8 cellular contexts compared by ENCODE assay signal in genomic region chr1:33612877-33613487, GRCh38.
DNase-seq lines count a peak whose midpoint lies in the region; ATAC-seq and TF ChIP-seq lines count a peak whose summit lies in the region.

No MANE protein-coding gene starts in this region.

- peak overlapping the region; percentile 48; the same call in 1 of the 2 replicates for H3K4me2 ChIP-seq in HCT116 (ENCODE audit: low read length)

- H3K27ac Mint-ChIP-seq in Calu3 (ENCODE audit: unreplicated experiment), result no peak overlapping the region
- no peak overlapping the region for H3K27ac Mint-ChIP-seq in activated naive CD8-positive, alpha-beta T cell treated with anti-CD3 and anti-CD28 coated beads for 36 hours

- TF ChIP-seq POLR2A in HCT116 (IDR thresholded peaks at IDR 0.05; ENCODE audit: borderline replicate concordance, extremely low read depth, insufficient read depth, insufficient read length) (no peak), gastrocnemius medialis (IDR thresholded peaks at IDR 0.05) (no peak)

- peak; percentile 89 for TF ChIP-seq CTCF in Calu3 (IDR thresholded peaks at IDR 0.05; ENCODE audit: unreplicated experiment)
- TF ChIP-seq CTCF in HCT116 (IDR thresholded peaks at IDR 0.05 in 2 of 3, conservative IDR thresholded peaks at IDR 0.05 in 1 of 3; ENCODE audit: borderline replicate concordance in 1 of 3, insufficient read depth in 1 of 3, low read depth in 2 of 3, low read length in 2 of 3), result peak; percentile 80 to 94 (median 89); a peak in 5 of 6 replicates
- peak; percentile 95 for TF ChIP-seq CTCF in left ventricle myocardium inferior (IDR thresholded peaks at IDR 0.05; ENCODE audit: borderline replicate concordance)
- TF ChIP-seq CTCF in gastrocnemius medialis (IDR thresholded peaks at IDR 0.05 in 4 of 5, conservative IDR thresholded peaks at IDR 0.05 in 1 of 5), result peak; percentile 61 to 87 (median 81)

- POLR2A ChIA-PET in HCT116 (lab: Charles Lee), result interaction anchor here (0.6 kb wide), 1 partner anchor 821 kb away, joined by 3 read pairs; no protein-coding TSS in a partner anchor

- in situ Hi-C loops in gastrocnemius medialis (cut with MboI; ENCODE audit: low sequenced_read_pairs in 4 of 4), result loop anchor here in 1 of 4 donors (25.0 kb wide), 1 partner anchor 501 kb away; no protein-coding TSS in a partner anchor

- RAD21 ChIA-PET in HCT116 (lab: Charles Lee; ENCODE audit: low non-redundant PET in 1 of 2, low total read pairs in 2 of 2, uncharacterized antibody in 2 of 2, unreplicated experiment in 2 of 2), result interaction anchor here (0.7 to 1.3 kb wide), 5 partner anchors 142 to 394 kb away, joined by 3 to 5 read pairs (median 4); no protein-coding TSS in a partner anchor

- H2AFZ ChIP-seq in HCT116 (ENCODE audit: low read depth, low read length, poor library complexity, severe bottlenecking), result peak overlapping the region; percentile 13

- H3K4me1 Mint-ChIP-seq in Calu3 (ENCODE audit: low read depth, unreplicated experiment), result no peaks in the 10 kb centered on the region
- peaks cover 3% of the 10 kb centered on the region for H3K4me1 Mint-ChIP-seq in activated naive CD8-positive, alpha-beta T cell treated with anti-CD3 and anti-CD28 coated beads for 36 hours

- no peaks in the 10 kb centered on the region for H3K9me2 ChIP-seq in HCT116 (ENCODE audit: insufficient read depth)

- H3K9me3 ChIP-seq in HCT116 (ENCODE audit: control insufficient read depth in 1 of 2, insufficient read depth in 1 of 2, low read depth in 1 of 2, low read length in 2 of 2), result no peaks in the 10 kb centered on the region
- no peaks in the 10 kb centered on the region for H3K9me3 ChIP-seq in left ventricle myocardium inferior (replicated peaks)
- no peaks in the 10 kb centered on the region for H3K9me3 ChIP-seq in gastrocnemius medialis

- H3K9ac ChIP-seq in HCT116 (ENCODE audit: low read length), result no peak overlapping the region

- no peak overlapping the region for H3K4me3 Mint-ChIP-seq in Calu3 (ENCODE audit: low read depth, unreplicated experiment)
- no peak overlapping the region for H3K4me3 Mint-ChIP-seq in activated naive CD8-positive, alpha-beta T cell treated with anti-CD3 and anti-CD28 coated beads for 36 hours

- H3K36me3 ChIP-seq in HCT116 (ENCODE audit: control insufficient read depth in 1 of 2, insufficient read depth in 2 of 2, low read length in 2 of 2) (no peaks in the 10 kb centered on the region), left ventricle myocardium inferior (no peaks in the 10 kb centered on the region), gastrocnemius medialis (no peaks in the 10 kb centered on the region)

- peak; percentile 91 for TF ChIP-seq RAD21 in HCT116 (IDR thresholded peaks at IDR 0.05; ENCODE audit: low read depth)

- H3K4me3 ChIP-seq in HCT116 (replicated peaks in 1 of 2; ENCODE audit: low read depth in 1 of 2, low read length in 2 of 2) (no peak overlapping the region), left ventricle myocardium inferior (no peak overlapping the region), gastrocnemius medialis (no peak overlapping the region)

- CTCF ChIA-PET in Calu3 (lab: Charles Lee), result interaction anchor here (0.5 to 1.7 kb wide), 5 partner anchors 108 to 1275 kb away, joined by 3 to 6 read pairs (median 3); no protein-coding TSS in a partner anchor
- CTCF ChIA-PET in HCT116 (lab: Charles Lee), result interaction anchor here (0.5 to 2.9 kb wide), 15 partner anchors 11 to 519 kb away, joined by 3 to 37 read pairs (median 3); partner anchors contain the start of gene ZSCAN20

- ATAC-seq in HCT116 (peak; percentile 96), gastrocnemius medialis (peak; percentile 52 to 75), HG03135 (IDR thresholded peaks at IDR 0.05; ENCODE audit: unreplicated experiment) (no peak), GM21528 (IDR thresholded peaks at IDR 0.05; ENCODE audit: low FRiP score, unreplicated experiment) (no peak)

- peaks cover 0 to 5% of the 10 kb centered on the region in 2 experiments; a peak in 1 of 4 replicates for H3K4me1 ChIP-seq in HCT116 (ENCODE audit: control insufficient read depth in 1 of 2, insufficient read depth in 2 of 2, low read length in 2 of 2)
- H3K4me1 ChIP-seq in left ventricle myocardium inferior, result peaks cover 17% of the 10 kb centered on the region
- H3K4me1 ChIP-seq in gastrocnemius medialis, result no peaks in the 10 kb centered on the region

- peaks cover 70% of the 10 kb centered on the region for H3K27me3 Mint-ChIP-seq in Calu3 (ENCODE audit: unreplicated experiment)
- H3K27me3 Mint-ChIP-seq in activated naive CD8-positive, alpha-beta T cell treated with anti-CD3 and anti-CD28 coated beads for 36 hours, result peaks cover 32% of the 10 kb centered on the region

- H3K36me3 Mint-ChIP-seq in Calu3 (ENCODE audit: insufficient read depth, unreplicated experiment), result no peaks in the 10 kb centered on the region
- H3K36me3 Mint-ChIP-seq in activated naive CD8-positive, alpha-beta T cell treated with anti-CD3 and anti-CD28 coated beads for 36 hours, result no peaks in the 10 kb centered on the region

- intact Hi-C loops in Calu3 (cut with micrococcal nuclease; ENCODE audit: unreplicated experiment) (loop anchor here (5.0 to 10.0 kb wide), 3 partner anchors 141 to 488 kb away; partner anchors contain the start of gene ZSCAN20), HCT116 (cut with micrococcal nuclease) (loop anchor here (1.0 to 5.0 kb wide), 5 partner anchors 140 to 516 kb away; partner anchors contain the start of gene ZSCAN20), left ventricle myocardium inferior (cut with micrococcal nuclease) (loop anchor here (10.0 kb wide), 1 partner anchor 498 kb away; no protein-coding TSS in a partner anchor), gastrocnemius medialis (cut with DNase I; ENCODE audit: low total_unique reads) (loop anchor here (2.0 to 5.0 kb wide), 3 partner anchors 141 to 316 kb away; partner anchors contain the start of gene ZSCAN20)

- DNase-seq in Calu3, result peak; percentile 69
- DNase-seq in HCT116 (ENCODE audit: low read depth, low spot score), result peak; percentile 79
- DNase-seq in NCI-H526 treated with DMSO at 0.1 percent for 48 hours (lab: John Stamatoyannopoulos, UW), result peak; percentile 42
- DNase-seq in activated naive CD8-positive, alpha-beta T cell treated with anti-CD3 and anti-CD28 coated beads for 36 hours, result peak; percentile 44
- peak; percentile 62 for DNase-seq in left ventricle myocardium inferior
- peak in 1 of 2 donors; percentile 30 for DNase-seq in gastrocnemius medialis

- no peak overlapping the region for H3K27ac ChIP-seq in HCT116 (ENCODE audit: low read depth, low read length)
- no peak overlapping the region for H3K27ac ChIP-seq in left ventricle myocardium inferior (replicated peaks)
- no peak overlapping the region for H3K27ac ChIP-seq in gastrocnemius medialis

- H3K27me3 ChIP-seq in HCT116 (ENCODE audit: insufficient read depth, low read length) (peaks cover 4% of the 10 kb centered on the region; the same call in 1 of the 2 replicates), left ventricle myocardium inferior (ENCODE audit: low read depth) (peaks cover 15% of the 10 kb centered on the region), gastrocnemius medialis (peaks cover 0 to 6% (median 0%) of the 10 kb centered on the region in 3 donors)

- no peaks in the 10 kb centered on the region for H4K20me1 ChIP-seq in HCT116 (ENCODE audit: insufficient read depth)

- H3K79me2 ChIP-seq in HCT116 (ENCODE audit: insufficient read depth, low read length), result no peaks in the 10 kb centered on the region

- BruUV-seq in Calu3 (replicated peaks; lab: Mats Ljungman, UMichigan), result no TSS peak
- BruUV-seq in HCT116 (replicated peaks; lab: Mats Ljungman, UMichigan), result no TSS peak

- H3K9me3 Mint-ChIP-seq in Calu3 (ENCODE audit: low read depth, unreplicated experiment), result no peaks in the 10 kb centered on the region
- no peaks in the 10 kb centered on the region for H3K9me3 Mint-ChIP-seq in activated naive CD8-positive, alpha-beta T cell treated with anti-CD3 and anti-CD28 coated beads for 36 hours

TF ChIP-seq in HCT116, 20 proteins besides CTCF, POLR2A, EP300 and RAD21:
- TF ChIP-seq SP1 (IDR thresholded peaks at IDR 0.05; ENCODE audit: low read depth) (no peak), YY1 (IDR thresholded peaks at IDR 0.05; ENCODE audit: extremely low read depth, insufficient replicate concordance, low read depth, low read length) (peak; percentile 24), CBX3 (IDR thresholded peaks at IDR 0.05; ENCODE audit: low read depth) (0 out of 2 replicates have a peak, but pooled peaks have one; percentile 31), SIN3A (IDR thresholded peaks at IDR 0.05; ENCODE audit: low read depth) (no peak)
- TF ChIP-seq, protein P1, sequence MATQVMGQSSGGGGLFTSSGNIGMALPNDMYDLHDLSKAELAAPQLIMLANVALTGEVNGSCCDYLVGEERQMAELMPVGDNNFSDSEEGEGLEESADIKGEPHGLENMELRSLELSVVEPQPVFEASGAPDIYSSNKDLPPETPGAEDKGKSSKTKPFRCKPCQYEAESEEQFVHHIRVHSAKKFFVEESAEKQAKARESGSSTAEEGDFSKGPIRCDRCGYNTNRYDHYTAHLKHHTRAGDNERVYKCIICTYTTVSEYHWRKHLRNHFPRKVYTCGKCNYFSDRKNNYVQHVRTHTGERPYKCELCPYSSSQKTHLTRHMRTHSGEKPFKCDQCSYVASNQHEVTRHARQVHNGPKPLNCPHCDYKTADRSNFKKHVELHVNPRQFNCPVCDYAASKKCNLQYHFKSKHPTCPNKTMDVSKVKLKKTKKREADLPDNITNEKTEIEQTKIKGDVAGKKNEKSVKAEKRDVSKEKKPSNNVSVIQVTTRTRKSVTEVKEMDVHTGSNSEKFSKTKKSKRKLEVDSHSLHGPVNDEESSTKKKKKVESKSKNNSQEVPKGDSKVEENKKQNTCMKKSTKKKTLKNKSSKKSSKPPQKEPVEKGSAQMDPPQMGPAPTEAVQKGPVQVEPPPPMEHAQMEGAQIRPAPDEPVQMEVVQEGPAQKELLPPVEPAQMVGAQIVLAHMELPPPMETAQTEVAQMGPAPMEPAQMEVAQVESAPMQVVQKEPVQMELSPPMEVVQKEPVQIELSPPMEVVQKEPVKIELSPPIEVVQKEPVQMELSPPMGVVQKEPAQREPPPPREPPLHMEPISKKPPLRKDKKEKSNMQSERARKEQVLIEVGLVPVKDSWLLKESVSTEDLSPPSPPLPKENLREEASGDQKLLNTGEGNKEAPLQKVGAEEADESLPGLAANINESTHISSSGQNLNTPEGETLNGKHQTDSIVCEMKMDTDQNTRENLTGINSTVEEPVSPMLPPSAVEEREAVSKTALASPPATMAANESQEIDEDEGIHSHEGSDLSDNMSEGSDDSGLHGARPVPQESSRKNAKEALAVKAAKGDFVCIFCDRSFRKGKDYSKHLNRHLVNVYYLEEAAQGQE (IDR thresholded peaks at IDR 0.05; ENCODE audit: low read depth), result no peak

Comparison
In these comparisons a context has a peak if more than half of its experiments do, and no peak if none do; other contexts are left out.
1. ATAC-seq: peak in HCT116 (single experiment) and gastrocnemius medialis (2 of 2); none in HG03135 (single experiment) and GM21528 (single experiment).
2. Peak in every context shown above with its lines, with median percentiles within 50 percentile points of each other: CTCF ChIP-seq.